In the genomic region with DNA sequence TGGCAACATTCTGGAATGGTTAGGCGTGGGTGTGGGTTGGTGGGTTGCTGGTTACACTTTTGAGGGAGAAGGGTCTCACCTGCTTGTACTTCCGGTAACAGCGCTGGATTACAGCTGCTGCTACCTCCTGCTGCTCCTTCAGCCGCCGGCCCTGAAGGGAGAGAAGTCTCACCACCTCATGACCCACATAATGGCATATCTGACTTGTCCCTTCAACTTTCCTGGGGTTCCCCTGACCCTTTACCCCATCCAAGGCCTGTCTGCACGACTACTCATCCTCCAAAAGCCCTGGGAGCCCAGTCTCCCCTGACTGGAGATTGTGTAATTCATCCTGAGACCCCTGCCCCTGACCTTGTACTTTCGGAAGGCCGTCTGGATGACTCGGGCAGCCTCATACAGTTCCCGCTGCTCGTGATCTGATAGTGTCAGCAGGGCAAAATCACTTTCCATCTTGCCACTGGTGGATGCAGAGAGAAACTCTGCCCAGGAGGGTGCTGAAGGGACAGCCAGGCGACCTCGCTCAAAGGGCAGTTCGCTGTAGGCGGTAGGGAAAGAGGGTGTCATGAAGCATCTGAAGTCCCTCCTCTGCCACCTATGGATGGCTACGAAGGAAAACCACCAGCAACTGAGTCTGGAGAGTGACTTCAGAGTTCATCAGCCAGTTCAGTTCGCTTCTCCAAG, we compare ENCODE assay signal across 9 cellular contexts. TPM values are rescaled to one million over a fixed set of nuclear protein-coding genes. Genes with fewer than 3 reads are reported as not detected.
DNase-seq lines count a peak whose midpoint lies in the region; ATAC-seq and TF ChIP-seq lines count a peak whose summit lies in the region.
"Had no signal": no experiment of that assay in that cellular context is flagged by ENCODE, and none has a peak within 500 bp of the region (broad histone marks: within the 10 kb centered on the region; RNA-seq: fewer than 3 reads in every experiment).

No MANE protein-coding gene starts in this region.

- H3K36me3 ChIP-seq in fibroblast of lung (ENCODE audit: control insufficient read depth, insufficient read depth, low read length) = peaks cover 13% of the 10 kb centered on the region

- POLR2A ChIA-PET in RWPE1 (lab: Yijun Ruan, JAX; ENCODE audit: low non-redundant PET) = interaction anchor here (1.5 to 2.0 kb wide), 2 partner anchors 17 to 24 kb away, joined by 3 to 10 read pairs; a partner anchor contains a TSS

- no peak for ATAC-seq in HG02623 (IDR thresholded peaks at IDR 0.05; ENCODE audit: unreplicated experiment)
- ATAC-seq in GM21619 (IDR thresholded peaks at IDR 0.05; ENCODE audit: unreplicated experiment) = no peak

- H3K79me2 ChIP-seq in fibroblast of lung (ENCODE audit: control insufficient read depth, insufficient read depth, low read length) = peaks cover 15% of the 10 kb centered on the region

- H2AFZ ChIP-seq in fibroblast of lung (ENCODE audit: low read length) = no peak overlapping the region

- H3K27me3 ChIP-seq in fibroblast of lung (ENCODE audit: control insufficient read depth, insufficient read depth, low read length) = no peaks in the 10 kb centered on the region

- peak overlapping the region in 3 of 4 experiments; percentile 33 to 87 (median 81) for H3K4me3 ChIP-seq in fibroblast of lung (replicated peaks in 1 of 4; ENCODE audit: control extremely low read depth in 1 of 4, insufficient read depth in 1 of 4, low read depth in 3 of 4, low read length in 4 of 4)

- DNase-seq in NCI-H510A (lab: John Stamatoyannopoulos, UW) = peak; percentile 7
- DNase-seq in NCI-H510A treated with DMSO at 0.1 percent for 48 hours (lab: John Stamatoyannopoulos, UW) = no peak
- DNase-seq in RWPE1 (ENCODE audit: low spot score) = no peak
- peak; percentile 47 to 58 for DNase-seq in fibroblast of lung (ENCODE audit: low read depth in 2 of 2)
- peak; percentile 58 for DNase-seq in stimulated activated CD4-positive, alpha-beta T cell treated with anti-CD3 and anti-CD28 coated beads, Interleukin-15, amount 100 ng/mL, for 24 hours
- no peak for DNase-seq in Kasumi-1 (lab: John Stamatoyannopoulos, UW)
- DNase-seq: NCI-H524 had no signal

- peak overlapping the region; percentile 98 for H3K27ac ChIP-seq in RWPE1
- H3K27ac ChIP-seq in fibroblast of lung (ENCODE audit: insufficient read depth, low read length) = peak overlapping the region; percentile 97

- H3K9ac ChIP-seq in fibroblast of lung (ENCODE audit: insufficient read depth, low read length) = peak overlapping the region; percentile 9

- H3K4me1 ChIP-seq in fibroblast of lung (ENCODE audit: control insufficient read depth, extremely low read depth, insufficient read depth, low read length) = peaks cover 19% of the 10 kb centered on the region

- H3K4me2 ChIP-seq in fibroblast of lung (ENCODE audit: extremely low read depth, insufficient read depth, low read length) = peak overlapping the region; percentile 83

- CTCF ChIA-PET in RWPE1 (lab: Yijun Ruan, JAX) = interaction anchor here (0.6 kb wide), 1 partner anchor 214 kb away, joined by 4 read pairs; no protein-coding TSS in a partner anchor

- no peaks in the 10 kb centered on the region for H4K20me1 ChIP-seq in fibroblast of lung (ENCODE audit: control insufficient read depth, extremely low read depth, insufficient read depth, low read length)

- no peak for TF ChIP-seq CTCF in RWPE1 (conservative IDR thresholded peaks at IDR 0.05; ENCODE audit: low read depth)
- no peak for TF ChIP-seq CTCF in fibroblast of lung (conservative IDR thresholded peaks at IDR 0.05 in 1 of 2, IDR thresholded peaks at IDR 0.05 in 1 of 2; ENCODE audit: low read depth in 1 of 2, low read length in 2 of 2)

- no peaks in the 10 kb centered on the region for H3K9me3 ChIP-seq in fibroblast of lung (ENCODE audit: control insufficient read depth, insufficient read depth, low read depth, low read length)

RNA-seq across cellular contexts. Expression of a gene that starts 2.1 kb away (rescaled TPM):
- total RNA-seq in fibroblast of lung = 42.9 and 62.8 TPM in 2 replicates
- polyA plus RNA-seq in fibroblast of lung = 80.8 and 83.0 TPM in 2 replicates
- polyA plus RNA-seq in fibroblast of lung (2012) = 71.3 and 76.9 TPM in 2 replicates
- 15.0 and 20.9 TPM in 2 replicates for polyA minus RNA-seq in fibroblast of lung (ENCODE audit: low replicate concordance)

RNA-seq across cellular contexts. Expression of a gene that starts 17.8 kb away (rescaled TPM):
- total RNA-seq in fibroblast of lung = 8.5 and 18.3 TPM in 2 replicates
- 12.4 and 16.1 TPM in 2 replicates for polyA plus RNA-seq in fibroblast of lung
- 28.3 and 34.4 TPM in 2 replicates for polyA plus RNA-seq in fibroblast of lung (2012)
- 69.9 and 79.8 TPM in 2 replicates for polyA minus RNA-seq in fibroblast of lung (ENCODE audit: low replicate concordance)

RNA-seq across cellular contexts. Expression of a gene that starts 18.8 kb away (rescaled TPM):
- 1.8 and 4.3 TPM in 2 replicates for total RNA-seq in fibroblast of lung
- polyA plus RNA-seq in fibroblast of lung = 2.0 and 2.3 TPM in 2 replicates
- polyA plus RNA-seq in fibroblast of lung (2012) = 3.4 and 3.8 TPM in 2 replicates
- 2.3 TPM in 1 of 2 replicates, not detected in the other for polyA minus RNA-seq in fibroblast of lung (ENCODE audit: low replicate concordance)

RNA-seq across cellular contexts. Expression of a gene that starts 21.4 kb away (rescaled TPM):
- total RNA-seq in fibroblast of lung = 258 and 422 TPM in 2 replicates
- 870 and 1,199 TPM in 2 replicates for polyA plus RNA-seq in fibroblast of lung
- polyA plus RNA-seq in fibroblast of lung (2012) = 1,472 and 2,070 TPM in 2 replicates
- polyA minus RNA-seq in fibroblast of lung (ENCODE audit: low replicate concordance) = 622 and 777 TPM in 2 replicates

RNA-seq across cellular contexts. Expression of a gene that starts 27.6 kb away (rescaled TPM):
- 0.26 and 0.33 TPM in 2 replicates for total RNA-seq in fibroblast of lung
- 0.28 and 0.38 TPM in 2 replicates for polyA plus RNA-seq in fibroblast of lung
- 1.1 and 1.6 TPM in 2 replicates for polyA plus RNA-seq in fibroblast of lung (2012)
- polyA minus RNA-seq in fibroblast of lung (ENCODE audit: low replicate concordance) = 6.9 TPM in 1 of 2 replicates, not detected in the other

Comparison
In these comparisons a context has a peak if more than half of its experiments do, and no peak if none do; other contexts are left out.
1. DNase-seq: peak in NCI-H510A (single experiment), fibroblast of lung (2 of 2) and stimulated activated CD4-positive, alpha-beta T cell treated with anti-CD3 and anti-CD28 coated beads, Interleukin-15, amount 100 ng/mL, for 24 hours (single experiment); none in NCI-H510A treated with DMSO at 0.1 percent for 48 hours (single experiment), RWPE1 (single experiment) and Kasumi-1 (0 of 2).